In the genomic region with DNA sequence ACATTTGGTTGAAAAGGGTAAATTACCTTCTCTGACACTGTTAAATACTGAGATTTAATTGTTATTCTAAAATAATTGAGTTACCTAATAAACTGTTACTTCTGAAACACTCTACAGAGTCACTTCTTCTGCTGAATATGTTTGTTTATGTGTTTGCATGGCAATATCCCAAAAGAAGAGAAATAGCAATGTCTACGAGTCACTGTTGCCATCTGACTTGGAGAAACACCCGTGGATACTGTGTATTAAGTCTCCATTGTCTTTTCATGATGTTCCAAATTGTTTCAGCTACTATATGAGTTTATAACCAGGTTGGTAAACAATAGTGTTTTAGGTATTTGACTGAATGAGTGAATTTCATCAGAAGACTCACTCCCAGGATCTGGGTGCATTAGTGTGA, we compare ENCODE assay signal across 24 cellular contexts.
DNase-seq lines count a peak whose midpoint lies in the region; ATAC-seq and TF ChIP-seq lines count a peak whose summit lies in the region.
"Had no signal": no experiment of that assay in that cellular context is flagged by ENCODE, and none has a peak within 500 bp of the region (broad histone marks: within the 10 kb centered on the region; RNA-seq: fewer than 3 reads in every experiment).

No MANE protein-coding gene starts in this region.

- no peaks in the 10 kb centered on the region for H3K9me2 ChIP-seq in PC-3 (replicated peaks; ENCODE audit: low read length)

- ATAC-seq in PC-3 (peak; percentile 56), GM19467 (IDR thresholded peaks at IDR 0.05; ENCODE audit: unreplicated experiment) (no peak), mucosa of descending colon (no peak)
- ATAC-seq: GM12878, Panc1 had no signal

- intact Hi-C loops in mammary epithelial cell (cut with micrococcal nuclease) (no loop called here), MCF 10A (cut with micrococcal nuclease) (no loop called here), PC-3 (cut with micrococcal nuclease) (no loop called here), mucosa of descending colon (cut with DNase I, micrococcal nuclease) (no loop called here)

- no peaks in the 10 kb centered on the region for H3F3A ChIP-seq in PC-3 (ENCODE audit: low read length, unreplicated experiment)

- H3K4me1 Mint-ChIP-seq in MCF 10A (ENCODE audit: insufficient read depth, unreplicated experiment) = no peaks in the 10 kb centered on the region

- TF ChIP-seq CTCF in mammary epithelial cell (conservative IDR thresholded peaks at IDR 0.05 in 1 of 2, IDR thresholded peaks at IDR 0.05 in 1 of 2; ENCODE audit: extremely low read depth in 1 of 2, insufficient read depth in 1 of 2, low read depth in 1 of 2, low read length in 2 of 2) = no peak
- no peak for TF ChIP-seq CTCF in MCF 10A (IDR thresholded peaks at IDR 0.05; ENCODE audit: unreplicated experiment)
- TF ChIP-seq CTCF in PC-3 (conservative IDR thresholded peaks at IDR 0.05; ENCODE audit: low read depth, low read length) = no peak
- TF ChIP-seq CTCF in mucosa of descending colon (IDR thresholded peaks at IDR 0.05) = no peak

- DNase-seq in mammary epithelial cell (peak; percentile 20), MCF 10A (ENCODE audit: unreplicated experiment) (no peak), PC-3 (peak; percentile 11), dedifferentiated amniotic fluid mesenchymal stem cell (ENCODE audit: extremely low spot score) (peak; percentile 26), mucosa of descending colon (no peak), COLO829 (ENCODE audit: low spot score) (no peak), DMS53 (lab: John Stamatoyannopoulos, UW) (no peak)
- DNase-seq: AML-193, DMS153, IMR-90, KG1, MM.1S, NCI-H1048, NCI-H1417 treated with DMSO at 0.1 percent for 48 hours, NCI-H1694 treated with DMSO at 0.1 percent for 48 hours, NCI-H2081, NCI-H2227 treated with DMSO at 0.1 percent for 48 hours, NCI-H510A, SHP77 treated with DMSO at 0.1 percent for 48 hours, T-helper 1 cell had no signal

- H3K36me3 Mint-ChIP-seq in MCF 10A (ENCODE audit: insufficient read depth, unreplicated experiment) = no peaks in the 10 kb centered on the region

- CTCF ChIA-PET in mammary epithelial cell (lab: Charles Lee; ENCODE audit: low non-redundant PET) = no interaction called here
- CTCF ChIA-PET in MCF 10A (lab: Yijun Ruan, JAX) = no interaction called here
- CTCF ChIA-PET in PC-3 (lab: Charles Lee) = no interaction called here

- H3K79me2 ChIP-seq in mammary epithelial cell (ENCODE audit: insufficient read depth, low read length) = no peaks in the 10 kb centered on the region
- H3K79me2 ChIP-seq in PC-3 (ENCODE audit: low read length) = no peaks in the 10 kb centered on the region

- peaks cover 3% of the 10 kb centered on the region for H3K9me3 ChIP-seq in mammary epithelial cell (replicated peaks; ENCODE audit: insufficient read depth, low read length)
- H3K9me3 ChIP-seq in PC-3 (ENCODE audit: low read length) = no peaks in the 10 kb centered on the region
- H3K9me3 ChIP-seq in mucosa of descending colon = no peaks in the 10 kb centered on the region

- H2AFZ ChIP-seq in mammary epithelial cell (ENCODE audit: low read depth, low read length) (no peak overlapping the region), PC-3 (ENCODE audit: low read length) (no peak overlapping the region)

- H3K4me3 ChIP-seq in mammary epithelial cell (replicated peaks in 1 of 3; ENCODE audit: insufficient read depth in 1 of 3, low read depth in 2 of 3, low read length in 3 of 3) (no peak overlapping the region), PC-3 (ENCODE audit: low read length) (no peak overlapping the region), mucosa of descending colon (no peak overlapping the region)
- H3K4me3 ChIP-seq: GM12878 had no signal

- H3K4me1 ChIP-seq in mammary epithelial cell (ENCODE audit: insufficient read depth, low read length) = no peaks in the 10 kb centered on the region
- no peaks in the 10 kb centered on the region for H3K4me1 ChIP-seq in PC-3 (ENCODE audit: insufficient read depth, low read length)
- H3K4me1 ChIP-seq in mucosa of descending colon (ENCODE audit: low read depth) = no peaks in the 10 kb centered on the region

- no peak overlapping the region for H3K4me3 Mint-ChIP-seq in MCF 10A (ENCODE audit: unreplicated experiment)

- H3K4me2 ChIP-seq in mammary epithelial cell (ENCODE audit: insufficient read depth, low read depth, low read length) (no peak overlapping the region), PC-3 (ENCODE audit: low read length) (no peak overlapping the region)

- BruUV-seq in mammary epithelial cell (replicated peaks; lab: Mats Ljungman, UMichigan) (no TSS peak), MCF 10A (replicated peaks; lab: Mats Ljungman, UMichigan) (no TSS peak), PC-3 (replicated peaks; lab: Mats Ljungman, UMichigan) (no TSS peak)

- H3K36me3 ChIP-seq in mammary epithelial cell (ENCODE audit: insufficient read depth, low read length) (no peaks in the 10 kb centered on the region), PC-3 (ENCODE audit: low read depth, low read length) (no peaks in the 10 kb centered on the region), mucosa of descending colon (ENCODE audit: low read depth) (no peaks in the 10 kb centered on the region)

- no peak overlapping the region for H3K9ac ChIP-seq in mammary epithelial cell (ENCODE audit: insufficient read depth, low read length)
- H3K9ac ChIP-seq in PC-3 (ENCODE audit: low read length) = no peak overlapping the region

- H3K9me3 Mint-ChIP-seq in MCF 10A (ENCODE audit: unreplicated experiment) = no peaks in the 10 kb centered on the region

- H4K20me1 ChIP-seq in mammary epithelial cell (ENCODE audit: insufficient read depth, low read length) = no peaks in the 10 kb centered on the region
- no peaks in the 10 kb centered on the region for H4K20me1 ChIP-seq in PC-3 (ENCODE audit: low read length)

- H3K27me3 ChIP-seq in mammary epithelial cell (ENCODE audit: insufficient read depth, low read length) = no peaks in the 10 kb centered on the region
- no peaks in the 10 kb centered on the region for H3K27me3 ChIP-seq in PC-3 (ENCODE audit: low read length)

- in situ Hi-C loops in mammary epithelial cell (cut with MboI; ENCODE audit: low sequenced_read_pairs in 2 of 2) = no loop called here

- dilution Hi-C loops in mammary epithelial cell (cut with HindIII; ENCODE audit: low sequenced_read_pairs) = no loop called here

- no peak overlapping the region for H3K27ac ChIP-seq in mammary epithelial cell (ENCODE audit: insufficient read depth, low read depth, low read length)
- no peak overlapping the region for H3K27ac ChIP-seq in PC-3 (ENCODE audit: low read length)
- H3K27ac ChIP-seq: 22Rv1 had no signal

- POLR2A ChIA-PET in MCF 10A (lab: Yijun Ruan, JAX) = no interaction called here
- POLR2A ChIA-PET in PC-3 (lab: Charles Lee; ENCODE audit: unreplicated experiment) = no interaction called here

- no peaks in the 10 kb centered on the region for H3K27me3 Mint-ChIP-seq in MCF 10A (ENCODE audit: insufficient read depth, unreplicated experiment)

- H3K27ac Mint-ChIP-seq in MCF 10A (ENCODE audit: low read depth, unreplicated experiment) = no peak overlapping the region

- 50% methylated on average over 2 of the region's 2 CpGs for WGBS in mammary epithelial cell (ENCODE audit: low coverage, missing lambda C conversion rate)

Comparison
In these comparisons a context has a peak if more than half of its experiments do, and no peak if none do; other contexts are left out.
1. DNase-seq: peak in mammary epithelial cell (single experiment), PC-3 (single experiment) and dedifferentiated amniotic fluid mesenchymal stem cell (single experiment); none in MCF 10A (single experiment), mucosa of descending colon (0 of 3), COLO829 (single experiment) and DMS53 (single experiment).